Comparison of ENCODE assay signal across 17 cellular contexts in the genomic region with DNA sequence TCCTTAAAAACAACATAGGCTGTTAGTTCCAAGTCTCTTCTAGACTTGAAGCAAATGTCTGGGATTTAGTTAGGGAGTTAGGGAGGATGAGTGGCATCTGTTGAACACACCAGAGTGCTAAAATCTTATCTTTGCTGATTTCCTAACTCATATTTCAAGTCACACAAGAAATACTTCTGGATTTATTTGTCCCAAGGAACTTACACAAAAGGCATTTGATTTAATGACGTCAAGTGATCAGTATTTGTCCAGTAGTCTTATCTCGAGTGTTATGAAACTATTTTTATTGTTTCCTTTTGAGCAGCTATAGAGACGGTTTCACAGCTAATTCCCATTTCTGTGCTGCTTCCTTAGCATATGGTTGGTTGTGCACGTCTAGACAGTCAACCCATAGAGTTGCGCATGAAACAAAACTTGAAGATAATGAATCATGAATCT.
DNase-seq lines count a peak whose midpoint lies in the region; ATAC-seq and TF ChIP-seq lines count a peak whose summit lies in the region.
"Had no signal": no experiment of that assay in that cellular context is flagged by ENCODE, and none has a peak within 500 bp of the region (broad histone marks: within the 10 kb centered on the region; RNA-seq: fewer than 3 reads in every experiment).

No MANE protein-coding gene starts in this region.

- H3K4me3 ChIP-seq in fibroblast of mammary gland (ENCODE audit: control insufficient read depth, low read depth, low read length), result no peak overlapping the region
- H3K4me3 ChIP-seq: prostate gland had no signal

- peak; percentile 82 for DNase-seq in EH (ENCODE audit: low read depth)
- DNase-seq in NCI-H226, result peak; percentile 80
- peak; percentile 85 for DNase-seq in fibroblast of mammary gland (ENCODE audit: low read depth)
- peak; percentile 60 for DNase-seq in non-pigmented ciliary epithelial cell (ENCODE audit: low read depth)
- DNase-seq in GM10266 (ENCODE audit: extremely low spot score), result no peak
- no peak for DNase-seq in NCI-H446 (lab: John Stamatoyannopoulos, UW)
- DNase-seq: activated naive CD4-positive, alpha-beta T cell treated with anti-CD3 and anti-CD28 coated beads for 36 hours; CD4-positive, alpha-beta T cell; erythroblast; midbrain; stimulated activated CD4-positive, alpha-beta T cell treated with anti-CD3 and anti-CD28 coated beads, Interleukin-4, amount 100 ng/mL, for 24 hours had no signal

- ATAC-seq in HG02623 (IDR thresholded peaks at IDR 0.05; ENCODE audit: unreplicated experiment), result no peak
- ATAC-seq in GM18498 (IDR thresholded peaks at IDR 0.05; ENCODE audit: unreplicated experiment), result no peak
- ATAC-seq: SK-N-SH treated with all-trans-retinoic acid at 6 μM for 48 hours; stimulated activated memory B cell treated with anti-CD40 and anti-IgM and Interleukin-4, amounts not matched to agents 10 μg/mL and 1 μg/mL and 100 μg/mL, for 72 hours; WTC11 had no signal

- TF ChIP-seq CTCF in fibroblast of mammary gland (conservative IDR thresholded peaks at IDR 0.05; ENCODE audit: control insufficient read depth, insufficient read depth, low read depth, low read length) (no peak), GM10266 (IDR thresholded peaks at IDR 0.05; ENCODE audit: control insufficient read depth, insufficient read depth, low read depth, missing control alignments) (no peak)

Comparison
In these comparisons a context has a peak if more than half of its experiments do, and no peak if none do; other contexts are left out.
1. DNase-seq: peak in EH (single experiment), NCI-H226 (single experiment), fibroblast of mammary gland (single experiment) and non-pigmented ciliary epithelial cell (single experiment); none in GM10266 (single experiment) and NCI-H446 (0 of 2).